Comparison of ENCODE assay signal across 8 cellular contexts in the genomic region with DNA sequence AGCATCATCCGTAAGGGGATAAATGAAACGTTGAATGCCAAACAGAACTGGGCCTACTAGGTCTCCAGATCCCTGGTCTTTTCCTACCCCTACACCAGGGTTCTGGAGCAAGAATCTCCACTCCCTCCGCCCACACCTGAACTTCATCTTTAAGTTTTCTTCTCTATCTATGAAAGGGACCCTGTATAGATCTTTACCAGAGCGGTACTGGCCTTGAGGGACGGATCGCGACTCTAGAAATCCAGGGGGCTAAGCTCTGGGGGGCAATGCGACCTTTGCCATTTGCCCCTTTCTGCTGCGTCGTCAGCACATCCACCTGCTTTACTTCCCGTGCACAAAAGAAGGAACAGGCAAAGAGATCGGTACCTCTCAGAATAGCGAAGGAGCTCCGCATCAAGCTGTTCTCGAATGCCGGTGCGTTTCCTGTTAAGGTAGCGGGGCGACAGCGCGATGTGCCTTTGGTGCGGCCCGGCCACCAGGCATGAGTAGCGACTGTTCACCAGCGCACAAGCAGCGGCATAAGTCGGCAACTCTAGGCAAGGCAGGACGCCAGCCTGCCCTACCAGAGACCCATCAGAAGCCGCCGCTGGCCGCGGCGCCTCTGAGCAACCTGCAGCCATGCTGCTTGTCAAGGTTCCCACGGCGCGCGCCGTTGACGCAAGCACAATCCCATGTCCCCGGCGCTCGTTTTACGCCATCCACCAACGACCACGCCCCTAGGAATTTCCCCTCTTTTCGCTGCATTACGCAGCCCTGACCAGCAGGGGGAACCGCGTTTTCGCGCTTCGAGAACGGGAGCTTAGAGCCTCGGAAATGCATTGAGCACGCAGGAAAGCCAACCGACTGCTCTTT. TPM values are rescaled to one million over a fixed set of nuclear protein-coding genes. Genes with fewer than 3 reads are reported as not detected.
DNase-seq lines count a peak whose midpoint lies in the region; ATAC-seq and TF ChIP-seq lines count a peak whose summit lies in the region.

A gene with protein sequence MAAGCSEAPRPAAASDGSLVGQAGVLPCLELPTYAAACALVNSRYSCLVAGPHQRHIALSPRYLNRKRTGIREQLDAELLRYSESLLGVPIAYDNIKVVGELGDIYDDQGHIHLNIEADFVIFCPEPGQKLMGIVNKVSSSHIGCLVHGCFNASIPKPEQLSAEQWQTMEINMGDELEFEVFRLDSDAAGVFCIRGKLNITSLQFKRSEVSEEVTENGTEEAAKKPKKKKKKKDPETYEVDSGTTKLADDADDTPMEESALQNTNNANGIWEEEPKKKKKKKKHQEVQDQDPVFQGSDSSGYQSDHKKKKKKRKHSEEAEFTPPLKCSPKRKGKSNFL (minus strand): TSS at position 641 of the 852 bp plus-strand sequence. CDS start 21 bp downstream, at position 620.

- peak; percentile 98 for ATAC-seq in GM21576 (IDR thresholded peaks at IDR 0.05; ENCODE audit: unreplicated experiment)

- TF ChIP-seq EP300 in Ishikawa (IDR thresholded peaks at IDR 0.05; ENCODE audit: borderline replicate concordance) = no peak

- TF ChIP-seq CTCF in epithelial cell of proximal tubule (conservative IDR thresholded peaks at IDR 0.05; ENCODE audit: low read depth, low read length) = peak; percentile 89

- peak; percentile 99 for DNase-seq in DMS53 treated with DMSO at 0.1 percent for 48 hours (lab: John Stamatoyannopoulos, UW; ENCODE audit: unreplicated experiment)
- peak; percentile 55 for DNase-seq in OCI-M2 (lab: John Stamatoyannopoulos, UW; ENCODE audit: unreplicated experiment)
- peak; percentile 94 for DNase-seq in activated T-cell treated with anti-CD3 and anti-CD28 coated beads for 4 hours
- peak; percentile 69 for DNase-seq in epithelial cell of proximal tubule (ENCODE audit: low read depth)
- peak; percentile 96 for DNase-seq in mucosa of gallbladder (ENCODE audit: low spot score)
- DNase-seq in stimulated activated CD8-positive, alpha-beta memory T cell treated with anti-CD3 and anti-CD28 coated beads, Interleukin-4, amount 100 ng/mL, for 4 hours (ENCODE audit: low read depth in 2 of 2, low spot score in 1 of 2) = peak; percentile 84 to 91

- peak within 1 kb of the TSS; percentile 70 for H3K4me3 ChIP-seq in epithelial cell of proximal tubule (ENCODE audit: low read depth, low read length)

- TF ChIP-seq RAD21 in Ishikawa (IDR thresholded peaks at IDR 0.05; ENCODE audit: low read depth) = peak; percentile 77

TF ChIP-seq in Ishikawa, 13 proteins besides CTCF, POLR2A, EP300 and RAD21:
- peak; percentile 83 for TF ChIP-seq TAF1 (IDR thresholded peaks at IDR 0.05; ENCODE audit: low read depth)
- TF ChIP-seq CREB1 (IDR thresholded peaks at IDR 0.05; ENCODE audit: low read depth) = peak; percentile 98
- peak; percentile 64; the same call in 1 of the 2 replicates for TF ChIP-seq TEAD4 (IDR thresholded peaks at IDR 0.05)
- peak; percentile 91 for TF ChIP-seq YY1 (IDR thresholded peaks at IDR 0.05; ENCODE audit: low read depth)
- no peak for TF ChIP-seq EGR1 (IDR thresholded peaks at IDR 0.05)
- TF ChIP-seq, protein P1, sequence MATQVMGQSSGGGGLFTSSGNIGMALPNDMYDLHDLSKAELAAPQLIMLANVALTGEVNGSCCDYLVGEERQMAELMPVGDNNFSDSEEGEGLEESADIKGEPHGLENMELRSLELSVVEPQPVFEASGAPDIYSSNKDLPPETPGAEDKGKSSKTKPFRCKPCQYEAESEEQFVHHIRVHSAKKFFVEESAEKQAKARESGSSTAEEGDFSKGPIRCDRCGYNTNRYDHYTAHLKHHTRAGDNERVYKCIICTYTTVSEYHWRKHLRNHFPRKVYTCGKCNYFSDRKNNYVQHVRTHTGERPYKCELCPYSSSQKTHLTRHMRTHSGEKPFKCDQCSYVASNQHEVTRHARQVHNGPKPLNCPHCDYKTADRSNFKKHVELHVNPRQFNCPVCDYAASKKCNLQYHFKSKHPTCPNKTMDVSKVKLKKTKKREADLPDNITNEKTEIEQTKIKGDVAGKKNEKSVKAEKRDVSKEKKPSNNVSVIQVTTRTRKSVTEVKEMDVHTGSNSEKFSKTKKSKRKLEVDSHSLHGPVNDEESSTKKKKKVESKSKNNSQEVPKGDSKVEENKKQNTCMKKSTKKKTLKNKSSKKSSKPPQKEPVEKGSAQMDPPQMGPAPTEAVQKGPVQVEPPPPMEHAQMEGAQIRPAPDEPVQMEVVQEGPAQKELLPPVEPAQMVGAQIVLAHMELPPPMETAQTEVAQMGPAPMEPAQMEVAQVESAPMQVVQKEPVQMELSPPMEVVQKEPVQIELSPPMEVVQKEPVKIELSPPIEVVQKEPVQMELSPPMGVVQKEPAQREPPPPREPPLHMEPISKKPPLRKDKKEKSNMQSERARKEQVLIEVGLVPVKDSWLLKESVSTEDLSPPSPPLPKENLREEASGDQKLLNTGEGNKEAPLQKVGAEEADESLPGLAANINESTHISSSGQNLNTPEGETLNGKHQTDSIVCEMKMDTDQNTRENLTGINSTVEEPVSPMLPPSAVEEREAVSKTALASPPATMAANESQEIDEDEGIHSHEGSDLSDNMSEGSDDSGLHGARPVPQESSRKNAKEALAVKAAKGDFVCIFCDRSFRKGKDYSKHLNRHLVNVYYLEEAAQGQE (IDR thresholded peaks at IDR 0.05; ENCODE audit: low read depth) = no peak
- TF ChIP-seq, protein P2, sequence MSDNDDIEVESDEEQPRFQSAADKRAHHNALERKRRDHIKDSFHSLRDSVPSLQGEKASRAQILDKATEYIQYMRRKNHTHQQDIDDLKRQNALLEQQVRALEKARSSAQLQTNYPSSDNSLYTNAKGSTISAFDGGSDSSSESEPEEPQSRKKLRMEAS (IDR thresholded peaks at IDR 0.05) = peak; percentile 96
- TF ChIP-seq TCF12 (IDR thresholded peaks at IDR 0.05; ENCODE audit: low read depth) = peak; percentile 69

RNA-seq across cellular contexts. Expression of the gene that starts here (rescaled TPM):
- total RNA-seq in epithelial cell of proximal tubule (28.1 and 60.1 TPM in 2 replicates), mucosa of gallbladder (7.3 TPM)

Comparison
In these comparisons a context has a peak if more than half of its experiments do, and no peak if none do; other contexts are left out.
1. Peak in every context shown above with its lines: DNase-seq, ATAC-seq and H3K4me3 ChIP-seq.